12 cellular contexts compared by ENCODE assay signal in the genomic region with DNA sequence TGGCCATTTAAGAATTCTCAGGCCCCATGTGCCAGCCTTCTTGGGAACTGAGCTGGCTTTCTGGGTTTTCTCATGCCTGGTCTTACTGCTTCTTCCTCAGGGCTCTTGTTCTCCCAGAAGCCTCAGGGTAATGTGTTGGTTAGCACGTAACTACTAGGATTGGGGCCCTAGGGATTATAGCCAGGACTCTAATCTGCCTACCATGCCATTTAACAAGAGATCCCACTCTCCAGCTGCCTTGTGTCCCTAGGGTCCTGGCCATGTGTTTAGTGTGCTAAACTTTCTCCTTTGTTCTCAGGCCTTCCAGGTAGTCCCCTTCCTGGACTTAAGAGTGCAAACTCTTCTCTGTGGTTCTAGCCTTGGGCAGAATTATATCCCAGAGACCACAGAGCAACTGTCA. TPM values are rescaled to one million over a fixed set of nuclear protein-coding genes. Genes with fewer than 3 reads are reported as not detected.
A peak's percentile ranks its signal among the peaks of the same experiment; 100 is the strongest.
DNase-seq lines count a peak whose midpoint lies in the region; ATAC-seq and TF ChIP-seq lines count a peak whose summit lies in the region.
"Had no signal": no experiment of that assay in that cellular context is flagged by ENCODE, and none has a peak within 500 bp of the region (broad histone marks: within the 10 kb centered on the region; RNA-seq: fewer than 3 reads in every experiment).

No MANE protein-coding gene starts in this region.

- no peaks in the 10 kb centered on the region for H3K27me3 Mint-ChIP-seq in activated CD4-positive, alpha-beta T cell treated with anti-CD3 and anti-CD28 coated beads, Interleukin-2, amount 10 ng/mL, durations not matched to agents 7 days and 5 days
- no peaks in the 10 kb centered on the region for H3K27me3 Mint-ChIP-seq in activated naive CD8-positive, alpha-beta T cell treated with anti-CD3 and anti-CD28 coated beads for 36 hours

- CTCF ChIA-PET in activated CD4-positive, alpha-beta T cell treated with anti-CD3 and anti-CD28 coated beads, Interleukin-2, amount 10 ng/mL, durations not matched to agents 7 days and 5 days (lab: Charles Lee): interaction anchor here (0.5 to 21.4 kb wide), 10 partner anchors 9 to 532 kb away, joined by 3 to 442 read pairs (median 4); a partner anchor contains a TSS

- no peak for TF ChIP-seq POLR2A in right lobe of liver (IDR thresholded peaks at IDR 0.05)

- H3K9me3 ChIP-seq in right lobe of liver (no peaks in the 10 kb centered on the region), thymus (ENCODE audit: control insufficient read depth) (no peaks in the 10 kb centered on the region)

- no peaks in the 10 kb centered on the region for H3K27me3 ChIP-seq in right lobe of liver
- no peaks in the 10 kb centered on the region for H3K27me3 ChIP-seq in thymus (ENCODE audit: control insufficient read depth, insufficient read depth)

- no peak for ATAC-seq in right lobe of liver

- H3K9me3 Mint-ChIP-seq in activated CD4-positive, alpha-beta T cell treated with anti-CD3 and anti-CD28 coated beads, Interleukin-2, amount 10 ng/mL, durations not matched to agents 7 days and 5 days: no peaks in the 10 kb centered on the region
- no peaks in the 10 kb centered on the region for H3K9me3 Mint-ChIP-seq in activated naive CD8-positive, alpha-beta T cell treated with anti-CD3 and anti-CD28 coated beads for 36 hours

- no peak for TF ChIP-seq CTCF in right lobe of liver (IDR thresholded peaks at IDR 0.05)

- peaks cover 68% of the 10 kb centered on the region for H3K36me3 Mint-ChIP-seq in activated CD4-positive, alpha-beta T cell treated with anti-CD3 and anti-CD28 coated beads, Interleukin-2, amount 10 ng/mL, durations not matched to agents 7 days and 5 days (ENCODE audit: low read depth)
- H3K36me3 Mint-ChIP-seq in activated naive CD8-positive, alpha-beta T cell treated with anti-CD3 and anti-CD28 coated beads for 36 hours: peaks cover 55% of the 10 kb centered on the region

- no peak for DNase-seq in activated CD4-positive, alpha-beta T cell treated with anti-CD3 and anti-CD28 coated beads, Interleukin-2, amount 10 ng/mL, durations not matched to agents 7 days and 5 days
- DNase-seq in activated CD4-positive, alpha-beta T cell treated with anti-CD3 and anti-CD28 coated beads, Interleukin-2, amount 50 U/mL, for 1 hour: no peak
- no peak for DNase-seq in activated naive CD8-positive, alpha-beta T cell treated with anti-CD3 and anti-CD28 coated beads for 36 hours
- no peak for DNase-seq in right lobe of liver
- DNase-seq in ecto neural progenitor cell (ENCODE audit: low spot score): no peak
- DNase-seq in HK-2 (ENCODE audit: unreplicated experiment): no peak
- DNase-seq in activated gamma-delta T cell treated with Interleukin-2 at 50 U/mL for 16 hours: no peak
- DNase-seq: cerebellar nuclear complex, H7, NCI-H345 had no signal

- peak overlapping the region; percentile 88 for H3K27ac Mint-ChIP-seq in activated CD4-positive, alpha-beta T cell treated with anti-CD3 and anti-CD28 coated beads, Interleukin-2, amount 10 ng/mL, durations not matched to agents 7 days and 5 days
- H3K27ac Mint-ChIP-seq in activated naive CD8-positive, alpha-beta T cell treated with anti-CD3 and anti-CD28 coated beads for 36 hours: peak overlapping the region; percentile 96

- intact Hi-C loops in right lobe of liver (cut with DNase I): no loop called here

- H3K36me3 ChIP-seq in right lobe of liver (no peaks in the 10 kb centered on the region), thymus (ENCODE audit: control insufficient read depth, insufficient read depth) (peaks cover 44% of the 10 kb centered on the region)

- H3K4me3 ChIP-seq in right lobe of liver (no peak overlapping the region), thymus (ENCODE audit: low read length) (no peak overlapping the region)

- H3K27ac ChIP-seq in right lobe of liver: peak overlapping the region; percentile 56 to 88 (median 60)
- peak overlapping the region; percentile 19 for H3K27ac ChIP-seq in thymus (ENCODE audit: low read depth)

- no peak overlapping the region for H3K4me3 Mint-ChIP-seq in activated CD4-positive, alpha-beta T cell treated with anti-CD3 and anti-CD28 coated beads, Interleukin-2, amount 10 ng/mL, durations not matched to agents 7 days and 5 days
- peak overlapping the region; percentile 3 for H3K4me3 Mint-ChIP-seq in activated naive CD8-positive, alpha-beta T cell treated with anti-CD3 and anti-CD28 coated beads for 36 hours

- POLR2A ChIA-PET in activated CD4-positive, alpha-beta T cell treated with anti-CD3 and anti-CD28 coated beads, Interleukin-2, amount 10 ng/mL, durations not matched to agents 7 days and 5 days (lab: Charles Lee): interaction anchor here (0.6 to 0.8 kb wide), 2 partner anchors 10 to 203 kb away, joined by 3 to 4 read pairs; no protein-coding TSS in a partner anchor

- H3K4me1 ChIP-seq in right lobe of liver (peaks cover 0 to 44% (median 21%) of the 10 kb centered on the region in 4 donors), thymus (ENCODE audit: control insufficient read depth, insufficient read depth, low read length) (peaks cover 29% of the 10 kb centered on the region)

- 88% methylated on average over 1 of the region's 1 CpG for WGBS in right lobe of liver (ENCODE audit: insufficient coverage, low coverage, low lambda C conversion rate, missing lambda C conversion rate)
- 98% methylated on average over 1 of the region's 1 CpG for WGBS in thymus

- peaks cover 73% of the 10 kb centered on the region for H3K4me1 Mint-ChIP-seq in activated CD4-positive, alpha-beta T cell treated with anti-CD3 and anti-CD28 coated beads, Interleukin-2, amount 10 ng/mL, durations not matched to agents 7 days and 5 days
- peaks cover 68% of the 10 kb centered on the region for H3K4me1 Mint-ChIP-seq in activated naive CD8-positive, alpha-beta T cell treated with anti-CD3 and anti-CD28 coated beads for 36 hours

RNA-seq across cellular contexts. Expression of a gene that starts 2.2 kb away (rescaled TPM):
- 100 to 1,000 TPM; 606 to 707 TPM for total RNA-seq in activated CD4-positive, alpha-beta T cell treated with anti-CD3 and anti-CD28 coated beads, Interleukin-2, amount 10 ng/mL, durations not matched to agents 7 days and 5 days
- total RNA-seq in activated naive CD8-positive, alpha-beta T cell treated with anti-CD3 and anti-CD28 coated beads for 36 hours: 100 to 1,000 TPM; 292 to 295 TPM
- 10 to 100 TPM; 26.3 to 61.8 (median 34.9) TPM for total RNA-seq in right lobe of liver
- polyA plus RNA-seq in thymus: 261 TPM

RNA-seq across cellular contexts. Expression of a gene that starts 28.7 kb away (rescaled TPM):
- 10 to 100 TPM; 48.6 to 51.3 TPM for total RNA-seq in activated CD4-positive, alpha-beta T cell treated with anti-CD3 and anti-CD28 coated beads, Interleukin-2, amount 10 ng/mL, durations not matched to agents 7 days and 5 days
- 10 to 100 TPM; 30.5 to 31.7 TPM for total RNA-seq in activated naive CD8-positive, alpha-beta T cell treated with anti-CD3 and anti-CD28 coated beads for 36 hours
- total RNA-seq in right lobe of liver: 10 to 100 TPM in 1 of 6 experiments, 1 to 10 TPM in 5; 4.3 to 11.3 (median 7.0) TPM
- polyA plus RNA-seq in thymus: 42.7 TPM

RNA-seq across cellular contexts. Expression of a gene that starts 40.0 kb away (rescaled TPM):
- total RNA-seq in activated CD4-positive, alpha-beta T cell treated with anti-CD3 and anti-CD28 coated beads, Interleukin-2, amount 10 ng/mL, durations not matched to agents 7 days and 5 days: 1,000 to 10,000 TPM; 1,663 to 1,924 TPM
- 100 to 1,000 TPM; 263 to 278 TPM for total RNA-seq in activated naive CD8-positive, alpha-beta T cell treated with anti-CD3 and anti-CD28 coated beads for 36 hours
- total RNA-seq in right lobe of liver: 10 to 100 TPM in 2 of 6 experiments, 1 to 10 TPM in 4; 2.8 to 17.6 (median 8.5) TPM
- polyA plus RNA-seq in thymus: 1,113 TPM
- total RNA-seq: kidney epithelial cell had no signal

RNA-seq across cellular contexts. Expression of a gene that starts 43.7 kb away (rescaled TPM):
- 10 to 100 TPM; 46.9 to 49.0 TPM for total RNA-seq in activated CD4-positive, alpha-beta T cell treated with anti-CD3 and anti-CD28 coated beads, Interleukin-2, amount 10 ng/mL, durations not matched to agents 7 days and 5 days
- 10 to 100 TPM; 28.1 to 29.6 TPM for total RNA-seq in activated naive CD8-positive, alpha-beta T cell treated with anti-CD3 and anti-CD28 coated beads for 36 hours
- total RNA-seq in right lobe of liver: 1 to 10 TPM; 5.2 to 7.8 (median 5.8) TPM
- polyA plus RNA-seq in thymus: 9.7 TPM

Comparison
In these comparisons a context has a peak if more than half of its experiments do, and no peak if none do; other contexts are left out.
1. RNA of a gene that starts 2.2 kb away (total RNA-seq): 606 to 707 TPM in activated CD4-positive, alpha-beta T cell treated with anti-CD3 and anti-CD28 coated beads, Interleukin-2, amount 10 ng/mL, durations not matched to agents 7 days and 5 days and 292 to 295 TPM in activated naive CD8-positive, alpha-beta T cell treated with anti-CD3 and anti-CD28 coated beads for 36 hours; 26.3 to 61.8 TPM in right lobe of liver; every median in the first group is over 4 times any median in the second.
2. RNA of a gene that starts 40.0 kb away (total RNA-seq): 1,663 to 1,924 TPM in activated CD4-positive, alpha-beta T cell treated with anti-CD3 and anti-CD28 coated beads, Interleukin-2, amount 10 ng/mL, durations not matched to agents 7 days and 5 days and 263 to 278 TPM in activated naive CD8-positive, alpha-beta T cell treated with anti-CD3 and anti-CD28 coated beads for 36 hours; 2.8 to 17.6 TPM in right lobe of liver; every median in the first group is over 10 times any median in the second.